Comparison of ENCODE assay signal across 23 cellular contexts in genomic region chr3:13190376-13190762, GRCh38.
DNase-seq lines count a peak whose midpoint lies in the region; ATAC-seq, FAIRE-seq and TF ChIP-seq lines count a peak whose summit lies in the region.
"Had no signal": no experiment of that assay in that cellular context is flagged by ENCODE, and none has a peak within 500 bp of the region (broad histone marks: within the 10 kb centered on the region; RNA-seq: fewer than 3 reads in every experiment).

No MANE protein-coding gene starts in this region.

- H4K20me1 ChIP-seq in BLaER1 (no peaks in the 10 kb centered on the region), osteoblast (ENCODE audit: insufficient read depth, low read length) (no peaks in the 10 kb centered on the region)
- H4K20me1 ChIP-seq in BLaER1 treated with 17β-estradiol and CSF1 and Interleukin-3, amounts not matched to agents 10 nM and 100 nM: no peaks in the 10 kb centered on the region

- intact Hi-C loops in activated T-helper 2 cell treated with anti-CD3 and anti-CD28 coated beads, Interferon-gamma antibody, Interleukin-2, Interleukin-4, amounts not matched to agents 10 μg/mL and 5 μg/mL and 100 μg/mL, durations not matched to agents 14 hours and 24 hours and 36 hours (cut with micrococcal nuclease): no loop called here

- peak overlapping the region; percentile 37 for H3K4me3 Mint-ChIP-seq in T-helper 17 cell
- H3K4me3 Mint-ChIP-seq in activated T-helper 2 cell treated with anti-CD3 and anti-CD28 coated beads, Interferon-gamma antibody, Interleukin-2, Interleukin-4, amounts not matched to agents 10 μg/mL and 5 μg/mL and 100 μg/mL, durations not matched to agents 14 hours and 24 hours and 36 hours (ENCODE audit: low read depth): no peak overlapping the region

- H3K9me3 Mint-ChIP-seq in activated T-helper 2 cell treated with anti-CD3 and anti-CD28 coated beads, Interferon-gamma antibody, Interleukin-2, Interleukin-4, amounts not matched to agents 10 μg/mL and 5 μg/mL and 100 μg/mL, durations not matched to agents 14 hours and 24 hours and 36 hours: peaks cover 9% of the 10 kb centered on the region

- H3K27me3 ChIP-seq in BLaER1 (no peaks in the 10 kb centered on the region), osteoblast (ENCODE audit: insufficient read depth, low read length) (no peaks in the 10 kb centered on the region)
- no peaks in the 10 kb centered on the region; a peak in 1 of 22 replicates for H3K27me3 ChIP-seq in BLaER1 treated with 17β-estradiol and CSF1 and Interleukin-3, amounts not matched to agents 10 nM and 100 nM

- H3K36me3 ChIP-seq in BLaER1 (no peaks in the 10 kb centered on the region), osteoblast (ENCODE audit: insufficient read depth, low read length) (no peaks in the 10 kb centered on the region)
- peaks cover 0 to 3% (median 0%) of the 10 kb centered on the region in 11 experiments; a peak in 1 of 22 replicates for H3K36me3 ChIP-seq in BLaER1 treated with 17β-estradiol and CSF1 and Interleukin-3, amounts not matched to agents 10 nM and 100 nM

- no peak overlapping the region for H2AFZ ChIP-seq in osteoblast (ENCODE audit: low read length)

- no peak for FAIRE-seq in D721Med (lab: Jason Lieb, UNC)
- FAIRE-seq: GM12892, H1 had no signal

- peaks cover 31% of the 10 kb centered on the region for H3K9me3 ChIP-seq in BLaER1
- H3K9me3 ChIP-seq in BLaER1 treated with 17β-estradiol and CSF1 and Interleukin-3, amounts not matched to agents 10 nM and 100 nM (replicated peaks in 1 of 11): peaks cover 17 to 33% (median 30%) of the 10 kb centered on the region in 11 experiments
- no peaks in the 10 kb centered on the region for H3K9me3 ChIP-seq in T-helper 17 cell (ENCODE audit: control insufficient read depth, low read length, poor library complexity, severe bottlenecking)
- no peaks in the 10 kb centered on the region for H3K9me3 ChIP-seq in osteoblast (ENCODE audit: low read depth, low read length)

- H3K27ac ChIP-seq in BLaER1 (peak overlapping the region; percentile 79), osteoblast (ENCODE audit: low read depth, low read length) (no peak overlapping the region)
- H3K27ac ChIP-seq in BLaER1 treated with 17β-estradiol and CSF1 and Interleukin-3, amounts not matched to agents 10 nM and 100 nM: peak overlapping the region; percentile 9 to 92 (median 83); a peak in 20 of 22 replicates
- H3K27ac ChIP-seq: RWPE1 had no signal

- peak overlapping the region; percentile 59; the same call in 1 of the 2 replicates for H3K9ac ChIP-seq in BLaER1
- H3K9ac ChIP-seq in BLaER1 treated with 17β-estradiol and CSF1 and Interleukin-3, amounts not matched to agents 10 nM and 100 nM: peak overlapping the region in 9 of 11 experiments; percentile 47 to 77 (median 70); a peak in 17 of 22 replicates

- H3K4me1 ChIP-seq in BLaER1: peaks cover 85% of the 10 kb centered on the region
- peaks cover 68 to 95% (median 86%) of the 10 kb centered on the region in 10 experiments for H3K4me1 ChIP-seq in BLaER1 treated with 17β-estradiol and CSF1 and Interleukin-3, amounts not matched to agents 10 nM and 100 nM
- H3K4me1 ChIP-seq in osteoblast (ENCODE audit: insufficient read depth, low read length): peaks cover 5% of the 10 kb centered on the region

- H3K4me1 Mint-ChIP-seq in T-helper 17 cell: peaks cover 43% of the 10 kb centered on the region
- H3K4me1 Mint-ChIP-seq in activated T-helper 2 cell treated with anti-CD3 and anti-CD28 coated beads, Interferon-gamma antibody, Interleukin-2, Interleukin-4, amounts not matched to agents 10 μg/mL and 5 μg/mL and 100 μg/mL, durations not matched to agents 14 hours and 24 hours and 36 hours (ENCODE audit: low read depth): peaks cover 7% of the 10 kb centered on the region

- DNase-seq in T-helper 17 cell (no peak), osteoblast (ENCODE audit: insufficient read length, low spot score, missing footprints) (peak; percentile 58), D721Med (ENCODE audit: insufficient read length, low spot score) (no peak), cerebellar cortex (ENCODE audit: low spot score) (no peak)
- DNase-seq in activated T-helper 2 cell treated with anti-CD3 and anti-CD28 coated beads, Interferon-gamma antibody, Interleukin-2, Interleukin-4, amounts not matched to agents 10 μg/mL and 5 μg/mL and 100 μg/mL, durations not matched to agents 14 hours and 24 hours and 36 hours (ENCODE audit: low spot score): no peak
- DNase-seq: Calu3, DMS153, DND-41, HCEC 1CT, NCI-H1092, NCI-H1417 treated with DMSO at 0.1 percent for 48 hours, NCI-H1694 treated with DMSO at 0.1 percent for 48 hours, NCI-H2081, NCI-H2227 treated with DMSO at 0.1 percent for 48 hours, NCI-H526 treated with DMSO at 0.1 percent for 48 hours, SHP77 had no signal

- no peak for ATAC-seq in T-helper 17 cell
- ATAC-seq: Panc1 had no signal

- H3K4me3 ChIP-seq in BLaER1: no peak overlapping the region
- H3K4me3 ChIP-seq in BLaER1 treated with 17β-estradiol and CSF1 and Interleukin-3, amounts not matched to agents 10 nM and 100 nM: peak overlapping the region in 7 of 10 experiments; percentile 20 to 58 (median 43); a peak in 13 of 20 replicates
- H3K4me3 ChIP-seq in osteoblast (ENCODE audit: insufficient read depth, low read length): no peak overlapping the region

- no peaks in the 10 kb centered on the region for H3K79me2 ChIP-seq in osteoblast (ENCODE audit: insufficient read depth, low read length)

- H3K27me3 Mint-ChIP-seq in T-helper 17 cell: no peaks in the 10 kb centered on the region
- H3K27me3 Mint-ChIP-seq in activated T-helper 2 cell treated with anti-CD3 and anti-CD28 coated beads, Interferon-gamma antibody, Interleukin-2, Interleukin-4, amounts not matched to agents 10 μg/mL and 5 μg/mL and 100 μg/mL, durations not matched to agents 14 hours and 24 hours and 36 hours (ENCODE audit: low read depth): no peaks in the 10 kb centered on the region

- no peak for TF ChIP-seq CTCF in osteoblast (IDR thresholded peaks at IDR 0.05; ENCODE audit: extremely low read depth, low read depth, low read length)
- TF ChIP-seq CTCF in D721Med (IDR thresholded peaks at IDR 0.05; ENCODE audit: insufficient read depth, missing control alignments): no peak

- no peaks in the 10 kb centered on the region for H3K36me3 Mint-ChIP-seq in T-helper 17 cell (ENCODE audit: low read depth)
- no peaks in the 10 kb centered on the region for H3K36me3 Mint-ChIP-seq in activated T-helper 2 cell treated with anti-CD3 and anti-CD28 coated beads, Interferon-gamma antibody, Interleukin-2, Interleukin-4, amounts not matched to agents 10 μg/mL and 5 μg/mL and 100 μg/mL, durations not matched to agents 14 hours and 24 hours and 36 hours (ENCODE audit: low read depth)
- H3K36me3 Mint-ChIP-seq: IgD-negative memory B cell had no signal

- H3K4me2 ChIP-seq in BLaER1: peak overlapping the region; percentile 92
- peak overlapping the region; percentile 81 to 97 (median 95) for H3K4me2 ChIP-seq in BLaER1 treated with 17β-estradiol and CSF1 and Interleukin-3, amounts not matched to agents 10 nM and 100 nM
- H3K4me2 ChIP-seq in osteoblast (ENCODE audit: insufficient read depth, low read length): no peak overlapping the region

- H3K27ac Mint-ChIP-seq in T-helper 17 cell: peak overlapping the region; percentile 19
- no peak overlapping the region for H3K27ac Mint-ChIP-seq in activated T-helper 2 cell treated with anti-CD3 and anti-CD28 coated beads, Interferon-gamma antibody, Interleukin-2, Interleukin-4, amounts not matched to agents 10 μg/mL and 5 μg/mL and 100 μg/mL, durations not matched to agents 14 hours and 24 hours and 36 hours

Comparison
In these comparisons a context has a peak if more than half of its experiments do, and no peak if none do; other contexts are left out.
1. H3K4me3 ChIP-seq: peak in BLaER1 treated with 17β-estradiol and CSF1 and Interleukin-3, amounts not matched to agents 10 nM and 100 nM (7 of 10); none in BLaER1 (single experiment) and osteoblast (single experiment).